Comparison of ENCODE assay signal across 16 cellular contexts in the genomic region with DNA sequence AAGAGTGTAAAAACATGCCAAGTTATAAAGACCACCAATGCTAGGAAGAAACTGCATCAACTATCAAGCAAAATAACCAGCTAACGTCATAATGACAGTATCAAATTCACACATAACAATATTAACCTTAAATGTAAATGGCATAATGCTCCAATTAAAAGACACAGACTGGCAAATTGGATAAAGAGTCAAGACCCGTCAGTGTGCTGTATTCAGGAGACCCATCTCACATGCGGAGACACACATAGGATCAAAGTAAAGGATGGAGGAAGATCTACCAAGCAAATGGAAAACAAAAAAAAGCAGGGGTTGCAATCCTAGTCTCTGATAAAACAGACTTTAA. TPM values are rescaled to one million over a fixed set of nuclear protein-coding genes. Genes with fewer than 3 reads are reported as not detected.
DNase-seq lines count a peak whose midpoint lies in the region; ATAC-seq, FAIRE-seq and TF ChIP-seq lines count a peak whose summit lies in the region.
"Not testable (repeated sequence)": the region's sequence is repeated elsewhere in the genome, so short reads cannot be mapped to it uniquely, and the experiment has no call there.
"Had no signal": no experiment of that assay in that cellular context is flagged by ENCODE, and none has a peak within 500 bp of the region (broad histone marks: within the 10 kb centered on the region; RNA-seq: fewer than 3 reads in every experiment).

No MANE protein-coding gene starts in this region.

- TF ChIP-seq EP300 in K562 (IDR thresholded peaks at IDR 0.05; ENCODE audit: low read length) = not testable (repeated sequence)

- not testable (repeated sequence) for TF ChIP-seq RAD21 in K562 (CRISPR knock-in tag; conservative IDR thresholded peaks at IDR 0.05 in 1 of 2, IDR thresholded peaks at IDR 0.05 in 1 of 2)

- FAIRE-seq in K562 (lab: Jason Lieb, UNC) = not testable (repeated sequence)

- not testable (repeated sequence) for H3K36me3 Mint-ChIP-seq in activated naive CD4-positive, alpha-beta T cell treated with anti-CD3 and anti-CD28 coated beads, Interleukin-2, amount 50 U/mL, for 24 hours

- H4K20me1 ChIP-seq in K562 (replicated peaks; ENCODE audit: control insufficient read depth, insufficient read depth, low read length) = not testable (repeated sequence)

- H3K27me3 ChIP-seq in K562 (ENCODE audit: control insufficient read depth in 2 of 2, insufficient read depth in 2 of 2, low read length in 2 of 2) = not testable (repeated sequence)

- POLR2A ChIA-PET in K562 (lab: Yijun Ruan, JAX) = not testable (repeated sequence)

- intact Hi-C loops in K562 (cut with micrococcal nuclease) = not testable (repeated sequence)

- not testable (repeated sequence) for H3K36me3 ChIP-seq in K562 (ENCODE audit: control insufficient read depth, insufficient read depth, low read length)

- H3K4me3 Mint-ChIP-seq in activated naive CD4-positive, alpha-beta T cell treated with anti-CD3 and anti-CD28 coated beads, Interleukin-2, amount 50 U/mL, for 24 hours = not testable (repeated sequence)

- H3K27ac Mint-ChIP-seq in activated naive CD4-positive, alpha-beta T cell treated with anti-CD3 and anti-CD28 coated beads, Interleukin-2, amount 50 U/mL, for 24 hours = peak overlapping the region; percentile 8

- not testable (repeated sequence) for H3K9me3 ChIP-seq in K562 (replicated peaks; ENCODE audit: control insufficient read depth, insufficient read depth, low read depth, low read length)

- not testable (repeated sequence) for BruUV-seq in K562 (replicated peaks; lab: Mats Ljungman, UMichigan)

- H3K27me3 Mint-ChIP-seq in activated naive CD4-positive, alpha-beta T cell treated with anti-CD3 and anti-CD28 coated beads, Interleukin-2, amount 50 U/mL, for 24 hours = not testable (repeated sequence)

- not testable (repeated sequence) for H3K4me1 ChIP-seq in K562 (replicated peaks in 1 of 2; ENCODE audit: control insufficient read depth in 2 of 2, insufficient read depth in 2 of 2, low read length in 2 of 2)

- not testable (repeated sequence) for H2AFZ ChIP-seq in K562 (ENCODE audit: low read depth, low read length)

- peaks cover 15% of the 10 kb centered on the region for H3K4me1 Mint-ChIP-seq in activated naive CD4-positive, alpha-beta T cell treated with anti-CD3 and anti-CD28 coated beads, Interleukin-2, amount 50 U/mL, for 24 hours

- CTCF ChIA-PET in K562 (lab: Yijun Ruan, JAX; ENCODE audit: low intra/inter-chr PET ratio) = not testable (repeated sequence)

- in situ Hi-C loops in K562 (cut with MboI) = not testable (repeated sequence)

- 2% methylated on average over 3 of the region's 3 CpGs for WGBS in K562 (ENCODE audit: insufficient coverage, low coverage, missing lambda C conversion rate)

- TF ChIP-seq POLR2A in K562 (conservative IDR thresholded peaks at IDR 0.05) = not testable (repeated sequence)

- not testable (repeated sequence) for H3K9me3 Mint-ChIP-seq in activated naive CD4-positive, alpha-beta T cell treated with anti-CD3 and anti-CD28 coated beads, Interleukin-2, amount 50 U/mL, for 24 hours

- not testable (repeated sequence) for H3K79me2 ChIP-seq in K562 (ENCODE audit: control insufficient read depth, insufficient read depth, low read length)

- H3K4me2 ChIP-seq in K562 (ENCODE audit: insufficient read depth, low read length) = not testable (repeated sequence)

- not testable (repeated sequence) for H3K9ac ChIP-seq in K562 (ENCODE audit: insufficient read depth in 1 of 2, low read depth in 2 of 2, low read length in 2 of 2)

- ATAC-seq in K562 = not testable (repeated sequence)

- peak; percentile 5; the same call in 1 of the 2 replicates for TF ChIP-seq CTCF in C4-2B (conservative IDR thresholded peaks at IDR 0.05)
- not testable (repeated sequence) for TF ChIP-seq CTCF in K562 (IDR thresholded peaks at IDR 0.05 in 2 of 3, conservative IDR thresholded peaks at IDR 0.05 in 1 of 3; ENCODE audit: insufficient read depth in 2 of 3, low read depth in 1 of 3, low read length in 3 of 3)

- H3K9me1 ChIP-seq in K562 (ENCODE audit: control insufficient read depth, insufficient read depth, low read length) = not testable (repeated sequence)

- DNase-seq in K562 (ENCODE audit: extremely low read depth in 1 of 4, low spot score in 3 of 4) = not testable (repeated sequence)

- H3K27ac ChIP-seq in C4-2B; K562 (ENCODE audit: extremely low read depth, low read depth, low read length): not testable (repeated sequence)

- not testable (repeated sequence) for H3K4me3 ChIP-seq in K562

TF ChIP-seq in K562, 482 proteins besides CTCF, POLR2A, EP300 and RAD21:
- TF ChIP-seq, protein P1, sequence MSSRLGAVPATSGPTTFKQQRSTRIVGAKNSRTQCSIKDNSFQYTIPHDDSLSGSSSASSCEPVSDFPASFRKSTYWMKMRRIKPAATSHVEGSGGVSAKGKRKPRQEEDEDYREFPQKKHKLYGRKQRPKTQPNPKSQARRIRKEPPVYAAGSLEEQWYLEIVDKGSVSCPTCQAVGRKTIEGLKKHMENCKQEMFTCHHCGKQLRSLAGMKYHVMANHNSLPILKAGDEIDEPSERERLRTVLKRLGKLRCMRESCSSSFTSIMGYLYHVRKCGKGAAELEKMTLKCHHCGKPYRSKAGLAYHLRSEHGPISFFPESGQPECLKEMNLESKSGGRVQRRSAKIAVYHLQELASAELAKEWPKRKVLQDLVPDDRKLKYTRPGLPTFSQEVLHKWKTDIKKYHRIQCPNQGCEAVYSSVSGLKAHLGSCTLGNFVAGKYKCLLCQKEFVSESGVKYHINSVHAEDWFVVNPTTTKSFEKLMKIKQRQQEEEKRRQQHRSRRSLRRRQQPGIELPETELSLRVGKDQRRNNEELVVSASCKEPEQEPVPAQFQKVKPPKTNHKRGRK (tag; IDR thresholded peaks at IDR 0.05) = 0 out of 2 replicates have a peak, but pooled peaks have one; percentile 64
- TF ChIP-seq ZNF507 (tag; conservative IDR thresholded peaks at IDR 0.05) = peak; percentile 92

RNA-seq across cellular contexts. Expression of gene XCL2, which starts 2.7 kb away (rescaled TPM):
- total RNA-seq in K562 (2011; cell fraction: chromatin; rRNA removed; ENCODE audit: low replicate concordance) = not detected in 2 replicates
- total RNA-seq in K562 (2011; cell fraction: nucleolus; rRNA removed) = not detected in 2 replicates
- not detected in 2 replicates for total RNA-seq in K562 (2011; cell fraction: nucleoplasm; rRNA removed)
- total RNA-seq in K562 (2014; rRNA removed) = not detected in 2 replicates
- total RNA-seq in K562 (2014; rRNA removed; fragmentation: Illumina TruSeq; extraction: Trizol) = not detected in 2 replicates
- total RNA-seq in K562 (2015; rRNA removed; fragmentation: Illumina TruSeq; extraction: Trizol) = not detected in 2 replicates
- not detected in 2 replicates for total RNA-seq in K562 (2021)
- polyA plus RNA-seq in K562 (2011; rRNA removed) = not detected in 2 replicates
- not detected in 2 replicates for polyA plus RNA-seq in K562 (2011; cell fraction: cytosol; rRNA removed)
- not detected in 2 replicates for polyA plus RNA-seq in K562 (2011; cell fraction: nucleus; rRNA removed)
- not detected in 2 replicates for polyA plus RNA-seq in K562 (2012)
- not detected in 2 replicates for polyA plus RNA-seq in K562 (2014; fragmentation: Illumina TruSeq; extraction: Trizol)
- polyA plus RNA-seq in K562 (2014; fragmentation: Nextera tagmentation; extraction: Ambion mirVana) = not detected
- polyA plus RNA-seq in K562 (2014; rRNA removed) = not detected in 2 replicates
- not detected in 2 replicates for polyA minus RNA-seq in K562 (2011; rRNA and poly(A)+ RNA removed)
- not detected in 2 replicates for polyA minus RNA-seq in K562 (2011; cell fraction: cytosol; rRNA and poly(A)+ RNA removed)
- not detected in 2 replicates for polyA minus RNA-seq in K562 (2011; cell fraction: nucleus; rRNA and poly(A)+ RNA removed)
- total RNA-seq: A172; A673; B cell; Caco-2; Calu3; CD4-positive, alpha-beta memory T cell; CD4-positive, alpha-beta T cell; CD4-positive, CD25-positive, alpha-beta regulatory T cell; Daoy had no signal
- polyA plus RNA-seq: A549, AG04450, BJ had no signal

RNA-seq across cellular contexts. Expression of gene XCL1, which starts 29.9 kb away (rescaled TPM):
- total RNA-seq in K562 (2011; cell fraction: chromatin; rRNA removed; ENCODE audit: low replicate concordance) = not detected in 2 replicates
- not detected in 2 replicates for total RNA-seq in K562 (2011; cell fraction: nucleolus; rRNA removed)
- total RNA-seq in K562 (2011; cell fraction: nucleoplasm; rRNA removed) = 0.29 TPM in 1 of 2 replicates, not detected in the other
- not detected in 2 replicates for total RNA-seq in K562 (2014; rRNA removed)
- not detected in 2 replicates for total RNA-seq in K562 (2014; rRNA removed; fragmentation: Illumina TruSeq; extraction: Trizol)
- total RNA-seq in K562 (2015; rRNA removed; fragmentation: Illumina TruSeq; extraction: Trizol) = not detected in 2 replicates
- not detected in 2 replicates for total RNA-seq in K562 (2021)
- not detected in 2 replicates for polyA plus RNA-seq in K562 (2011; rRNA removed)
- polyA plus RNA-seq in K562 (2011; cell fraction: cytosol; rRNA removed) = not detected in 2 replicates
- polyA plus RNA-seq in K562 (2011; cell fraction: nucleus; rRNA removed) = 1.7 TPM in 1 of 2 replicates, not detected in the other
- polyA plus RNA-seq in K562 (2012) = 0.14 TPM in 1 of 2 replicates, not detected in the other
- polyA plus RNA-seq in K562 (2014; fragmentation: Illumina TruSeq; extraction: Trizol) = 0.09 TPM in 1 of 2 replicates, not detected in the other
- polyA plus RNA-seq in K562 (2014; fragmentation: Nextera tagmentation; extraction: Ambion mirVana) = under 1 TPM; 0.06 TPM
- polyA plus RNA-seq in K562 (2014; rRNA removed) = not detected in 2 replicates
- polyA minus RNA-seq in K562 (2011; rRNA and poly(A)+ RNA removed) = 0.18 TPM in 1 of 2 replicates, not detected in the other
- polyA minus RNA-seq in K562 (2011; cell fraction: cytosol; rRNA and poly(A)+ RNA removed) = not detected in 2 replicates
- polyA minus RNA-seq in K562 (2011; cell fraction: nucleus; rRNA and poly(A)+ RNA removed) = not detected in 2 replicates
- total RNA-seq: A172; A673; B cell; Calu3; CD4-positive, CD25-positive, alpha-beta regulatory T cell; Daoy had no signal
- polyA plus RNA-seq: A549; AG04450; BJ; CD14-positive monocyte; CD4-positive, CD25-positive, alpha-beta regulatory T cell had no signal
